ENCODE assay signal across 9 cellular contexts in the genomic region with DNA sequence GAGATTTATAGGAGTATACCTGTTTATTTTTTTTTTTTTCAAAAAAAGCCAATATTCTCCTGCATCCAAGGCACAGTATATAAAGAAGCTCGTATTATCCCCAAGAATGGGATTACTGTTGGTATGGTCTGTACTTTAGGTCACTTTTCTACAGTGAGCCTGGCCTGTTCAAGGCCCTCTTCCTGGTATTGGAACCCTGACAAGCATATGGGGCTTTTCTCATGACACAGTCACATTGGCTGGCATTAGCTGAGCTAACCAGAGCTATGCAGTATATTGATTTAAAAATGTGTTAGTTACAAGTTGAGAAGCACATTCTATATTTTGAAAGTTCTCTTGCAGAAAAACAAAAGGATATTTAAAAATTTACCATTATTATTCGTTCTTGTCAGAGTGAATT. TPM values are rescaled to one million over a fixed set of nuclear protein-coding genes. Genes with fewer than 3 reads are reported as not detected.
"Had no signal": no experiment of that assay in that cellular context is flagged by ENCODE, and none has a peak within 500 bp of the region (broad histone marks: within the 10 kb centered on the region; RNA-seq: fewer than 3 reads in every experiment).

No MANE protein-coding gene starts in this region.

- H3K27ac ChIP-seq: HL-60 had no signal

- ATAC-seq: HepG2, K562 had no signal

- H3K4me3 ChIP-seq: K562 had no signal

- DNase-seq: IMR-90, KBM-7 had no signal

- FAIRE-seq: HepG2, HTR-8/SVneo, K562 had no signal

RNA-seq across cellular contexts. Expression of a gene that starts 48.0 kb away (rescaled TPM):
- total RNA-seq: HepG2, HT-29, HT1080, IMR-90, K562 had no signal
- polyA plus RNA-seq: HepG2, IgD-negative memory B cell, IMR-90, K562 had no signal
